19 cellular contexts compared by ENCODE assay signal in the genomic region with DNA sequence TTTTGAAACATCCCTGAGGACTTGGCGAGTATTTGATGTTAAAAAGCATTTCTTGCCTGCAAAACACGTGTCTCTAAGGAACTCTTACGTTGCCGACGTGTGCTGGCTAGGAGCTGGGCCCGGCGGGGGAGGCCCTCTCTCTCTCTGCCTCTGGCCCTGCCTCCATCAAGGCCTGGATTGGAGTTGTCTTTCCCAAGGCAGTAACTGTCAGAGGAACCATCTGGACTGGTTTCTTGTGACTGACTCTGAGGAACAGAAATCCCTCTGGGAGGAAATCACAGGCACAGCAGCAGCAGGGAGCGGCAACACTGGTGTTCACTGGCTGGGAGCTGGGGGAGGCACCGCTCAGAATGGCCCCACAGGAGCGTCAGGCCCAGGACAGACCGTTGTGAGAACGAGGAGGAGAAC.
DNase-seq lines count a peak whose midpoint lies in the region; ATAC-seq and TF ChIP-seq lines count a peak whose summit lies in the region.
"Had no signal": no experiment of that assay in that cellular context is flagged by ENCODE, and none has a peak within 500 bp of the region (broad histone marks: within the 10 kb centered on the region; RNA-seq: fewer than 3 reads in every experiment).

No MANE protein-coding gene starts in this region.

- in situ Hi-C loops in KBM-7 (cut with MboI; ENCODE audit: low pct_unique_long_range_greater_than_20kb, low sequenced_read_pairs): no loop called here

- H3K27me3 ChIP-seq in endodermal cell (ENCODE audit: control insufficient read depth, insufficient read depth, low read length, poor library complexity, severe bottlenecking) (no peaks in the 10 kb centered on the region), foreskin keratinocyte (no peaks in the 10 kb centered on the region)
- H3K27me3 ChIP-seq: transverse colon had no signal

- peaks cover 4% of the 10 kb centered on the region for H3K36me3 Mint-ChIP-seq in endodermal cell (ENCODE audit: low read depth)

- H3K4me3 Mint-ChIP-seq in endodermal cell: no peak overlapping the region
- H3K4me3 Mint-ChIP-seq: activated naive CD4-positive, alpha-beta T cell treated with anti-CD3 and anti-CD28 coated beads for 36 hours had no signal

- ATAC-seq in foreskin keratinocyte: no peak

- H3K27me3 Mint-ChIP-seq in endodermal cell (ENCODE audit: insufficient read depth): no peaks in the 10 kb centered on the region

- H3K9me3 Mint-ChIP-seq in endodermal cell: peaks cover 15% of the 10 kb centered on the region

- peaks cover 10% of the 10 kb centered on the region for H3K9me3 ChIP-seq in endodermal cell (ENCODE audit: control insufficient read depth, low read length)
- H3K9me3 ChIP-seq: Caco-2, transverse colon had no signal

- no peak overlapping the region for H3K27ac Mint-ChIP-seq in endodermal cell
- H3K27ac Mint-ChIP-seq: activated naive CD4-positive, alpha-beta T cell treated with anti-CD3 and anti-CD28 coated beads for 36 hours had no signal

- H3K4me1 ChIP-seq in endodermal cell (ENCODE audit: control insufficient read depth, insufficient read depth, low read length) (no peaks in the 10 kb centered on the region), foreskin keratinocyte (no peaks in the 10 kb centered on the region)
- H3K4me1 ChIP-seq: Caco-2, transverse colon had no signal

- H3K36me3 ChIP-seq in endodermal cell (ENCODE audit: control insufficient read depth, insufficient read depth, low read length): no peaks in the 10 kb centered on the region
- H3K36me3 ChIP-seq: transverse colon had no signal

- TF ChIP-seq CTCF in endodermal cell (conservative IDR thresholded peaks at IDR 0.05) (no peak), foreskin keratinocyte (conservative IDR thresholded peaks at IDR 0.05) (no peak)

- peak; percentile 61 to 85 for DNase-seq in NCI-H524 (lab: John Stamatoyannopoulos, UW)
- peak; percentile 37 for DNase-seq in endodermal cell
- DNase-seq in left kidney (ENCODE audit: low read depth, low spot score): peak; percentile 32
- DNase-seq in superior temporal gyrus (ENCODE audit: extremely low spot score): peak; percentile 63
- no peak for DNase-seq in NCI-H748 (lab: John Stamatoyannopoulos, UW; ENCODE audit: unreplicated experiment)
- DNase-seq in HT-29 (ENCODE audit: low spot score): no peak
- no peak for DNase-seq in KBM-7
- DNase-seq in foreskin keratinocyte: no peak
- DNase-seq: activated CD4-positive, alpha-beta T cell treated with anti-CD3 and anti-CD28 coated beads, Interleukin-2, amount 50 U/mL, for 4 hours; activated naive CD4-positive, alpha-beta T cell treated with anti-CD3 and anti-CD28 coated beads for 36 hours; Caco-2; kidney glomerular epithelial cell; NCI-H187; OCI-M1; SHP77 treated with DMSO at 0.1 percent for 48 hours; stimulated activated naive CD4-positive, alpha-beta T cell; T-helper 1 cell; transverse colon had no signal

- H3K4me3 ChIP-seq in endodermal cell (ENCODE audit: low read length): no peak overlapping the region
- H3K4me3 ChIP-seq: transverse colon had no signal

- H3K27ac ChIP-seq in endodermal cell (ENCODE audit: low read depth, low read length) (no peak overlapping the region), foreskin keratinocyte (no peak overlapping the region)
- H3K27ac ChIP-seq: KMS-11, transverse colon had no signal

- H3K4me1 Mint-ChIP-seq in endodermal cell: no peaks in the 10 kb centered on the region

- H3K9ac ChIP-seq in endodermal cell (ENCODE audit: extremely low read depth, low read length, poor library complexity, severe bottlenecking): no peak overlapping the region
- H3K9ac ChIP-seq: KMS-11 had no signal

- WGBS in endodermal cell (ENCODE audit: insufficient coverage in 1 of 2, insufficient read length in 1 of 2), 2 experiments: 93 to 95% methylated on average over 8 to 12 of the region's 12 CpGs

Comparison
In these comparisons a context has a peak if more than half of its experiments do, and no peak if none do; other contexts are left out.
1. DNase-seq: peak in NCI-H524 (2 of 2), endodermal cell (single experiment), left kidney (single experiment) and superior temporal gyrus (single experiment); none in NCI-H748 (single experiment), HT-29 (single experiment), KBM-7 (single experiment) and foreskin keratinocyte (0 of 2).